Comparison of ENCODE assay signal across 19 cellular contexts in genomic region chr16:67186550-67186950, GRCh38. TPM values are rescaled to one million over a fixed set of nuclear protein-coding genes. Genes with fewer than 3 reads are reported as not detected.
DNase-seq lines count a peak whose midpoint lies in the region; ATAC-seq, FAIRE-seq and TF ChIP-seq lines count a peak whose summit lies in the region.
"Had no signal": no experiment of that assay in that cellular context is flagged by ENCODE, and none has a peak within 500 bp of the region (broad histone marks: within the 10 kb centered on the region; RNA-seq: fewer than 3 reads in every experiment).

No MANE protein-coding gene starts in this region.

- H4K12ac ChIP-seq in trophoblast cell (ENCODE audit: low read depth, low read length): no peak overlapping the region

- H3K27ac ChIP-seq in GM23248 (no peak overlapping the region), H1 (ENCODE audit: low read depth, low read length) (no peak overlapping the region), trophoblast cell (ENCODE audit: low read depth, low read length) (peak overlapping the region; percentile 41), WERI-Rb-1 (no peak overlapping the region)
- H3K27ac ChIP-seq: BLaER1 treated with 17β-estradiol and CSF1 and Interleukin-3, amounts not matched to agents 10 nM and 100 nM; SJSA1; tibial artery had no signal

- H2BK20ac ChIP-seq in H1 (ENCODE audit: low read length): no peak overlapping the region

- in situ Hi-C loops in GM23248 (cut with MboI): no loop called here

- peak overlapping the region; percentile 6; the same call in 1 of the 2 replicates for H2BK15ac ChIP-seq in H1 (ENCODE audit: low read length)

- peaks cover 16% of the 10 kb centered on the region for H3K4me1 Mint-ChIP-seq in activated CD8-positive, alpha-beta T cell treated with anti-CD3 and anti-CD28 coated beads, Interleukin-2, amount 10 ng/mL, durations not matched to agents 7 days and 5 days (ENCODE audit: low read depth)

- TF ChIP-seq POLR2A in H1 (IDR thresholded peaks at IDR 0.05; ENCODE audit: control extremely low read depth in 1 of 2, low read depth in 2 of 2, low read length in 2 of 2): no peak

- FAIRE-seq in H1 (lab: Jason Lieb, UNC): no peak
- FAIRE-seq: colon had no signal

- no peak for TF ChIP-seq EP300 in H1 (IDR thresholded peaks at IDR 0.05; ENCODE audit: borderline replicate concordance in 1 of 2, low read depth in 2 of 2, low read length in 2 of 2)

- peaks cover 13% of the 10 kb centered on the region for H3K27me3 Mint-ChIP-seq in activated CD8-positive, alpha-beta T cell treated with anti-CD3 and anti-CD28 coated beads, Interleukin-2, amount 10 ng/mL, durations not matched to agents 7 days and 5 days (ENCODE audit: low read depth)

- H2AK5ac ChIP-seq in H1 (ENCODE audit: low read depth, low read length) (no peak overlapping the region), trophoblast cell (ENCODE audit: low read length) (no peak overlapping the region)

- TF ChIP-seq CTCF in H1 (IDR thresholded peaks at IDR 0.05; ENCODE audit: control extremely low read depth in 1 of 3, insufficient read depth in 1 of 3, low read depth in 1 of 3, low read length in 3 of 3) (no peak), WERI-Rb-1 (IDR thresholded peaks at IDR 0.05; ENCODE audit: low read depth, low read length) (no peak)

- H4K20me1 ChIP-seq in GM23248 (ENCODE audit: insufficient read depth) (no peaks in the 10 kb centered on the region), H1 (replicated peaks in 1 of 2; ENCODE audit: control insufficient read depth in 1 of 2, insufficient read depth in 2 of 2, low read length in 2 of 2) (peaks cover 2 to 18% of the 10 kb centered on the region in 2 experiments)

- H3K4me1 ChIP-seq in GM23248 (ENCODE audit: insufficient read depth) (peaks cover 18% of the 10 kb centered on the region), NT2/D1 (ENCODE audit: insufficient read depth, insufficient read length) (peaks cover 29% of the 10 kb centered on the region), H1 (replicated peaks in 1 of 4; ENCODE audit: control insufficient read depth in 3 of 4, insufficient read depth in 4 of 4, low read length in 3 of 4) (peaks cover 0 to 17% (median 10%) of the 10 kb centered on the region in 4 experiments; a peak in 6 of 7 replicates), trophoblast cell (ENCODE audit: control insufficient read depth in 1 of 2, insufficient read depth in 2 of 2, low read length in 2 of 2) (peaks cover 26 to 40% of the 10 kb centered on the region in 2 experiments)

- no peaks in the 10 kb centered on the region for H3K9me3 Mint-ChIP-seq in activated CD8-positive, alpha-beta T cell treated with anti-CD3 and anti-CD28 coated beads, Interleukin-2, amount 10 ng/mL, durations not matched to agents 7 days and 5 days (ENCODE audit: insufficient read depth)
- H3K9me3 Mint-ChIP-seq: stimulated activated memory B cell treated with anti-CD40 and anti-IgM and Interleukin-4, amounts not matched to agents 10 μg/mL and 1 μg/mL and 100 μg/mL, for 72 hours had no signal

- no peak overlapping the region for H3K4me3 ChIP-seq in GM23248
- no peak overlapping the region for H3K4me3 ChIP-seq in NT2/D1 (ENCODE audit: insufficient read length, low read depth)
- no peak overlapping the region for H3K4me3 ChIP-seq in H1 (ENCODE audit: extremely low read depth in 1 of 4, insufficient read depth in 2 of 4, low read depth in 3 of 4, low read length in 4 of 4)
- no peak overlapping the region for H3K4me3 ChIP-seq in trophoblast cell (ENCODE audit: low read depth, low read length)
- no peak overlapping the region for H3K4me3 ChIP-seq in WERI-Rb-1 (ENCODE audit: low read depth, low read length)
- H3K4me3 ChIP-seq: BLaER1 treated with 17β-estradiol and CSF1 and Interleukin-3, amounts not matched to agents 10 nM and 100 nM; SJSA1; tibial artery had no signal

- TF ChIP-seq RAD21 in H1 (IDR thresholded peaks at IDR 0.05 in 1 of 2, conservative IDR thresholded peaks at IDR 0.05 in 1 of 2; ENCODE audit: low read depth in 2 of 2, low read length in 2 of 2): no peak

- H3K9ac ChIP-seq in GM23248 (no peak overlapping the region), NT2/D1 (ENCODE audit: insufficient read length, low read depth) (peak overlapping the region; percentile 27), H1 (replicated peaks in 1 of 4; ENCODE audit: extremely low read depth in 1 of 4, low read depth in 3 of 4, low read length in 3 of 4) (no peak overlapping the region), trophoblast cell (ENCODE audit: low read length) (no peak overlapping the region)
- H3K9ac ChIP-seq: BLaER1 treated with 17β-estradiol and CSF1 and Interleukin-3, amounts not matched to agents 10 nM and 100 nM had no signal

- H4K8ac ChIP-seq in H1 (ENCODE audit: extremely low read depth, insufficient read depth, low read length) (no peak overlapping the region), trophoblast cell (ENCODE audit: low read depth, low read length) (no peak overlapping the region)

- H3K23me2 ChIP-seq in H1 (ENCODE audit: low read depth, low read length): peaks cover 13% of the 10 kb centered on the region; the same call in 1 of the 2 replicates

- H3K4me2 ChIP-seq in GM23248 (ENCODE audit: unreplicated experiment) (no peak overlapping the region), H1 (ENCODE audit: insufficient read depth in 1 of 2, low read depth in 2 of 2, low read length in 2 of 2) (no peak overlapping the region), trophoblast cell (ENCODE audit: low read length) (peak overlapping the region; percentile 10)

- H3K36me3 ChIP-seq in GM23248 (ENCODE audit: low read depth) (no peaks in the 10 kb centered on the region), NT2/D1 (ENCODE audit: insufficient read depth, insufficient read length, low read length) (peaks cover 5% of the 10 kb centered on the region), H1 (ENCODE audit: control insufficient read depth in 2 of 4, insufficient read depth in 4 of 4, low read length in 3 of 4) (no peaks in the 10 kb centered on the region; a peak in 1 of 8 replicates), trophoblast cell (ENCODE audit: control insufficient read depth in 1 of 2, insufficient read depth in 2 of 2, low read length in 2 of 2) (no peaks in the 10 kb centered on the region), WERI-Rb-1 (peaks cover 6% of the 10 kb centered on the region)
- H3K36me3 ChIP-seq: BLaER1 treated with 17β-estradiol and CSF1 and Interleukin-3, amounts not matched to agents 10 nM and 100 nM; tibial artery had no signal

- no peak overlapping the region for H3K56ac ChIP-seq in H1 (replicated peaks; ENCODE audit: insufficient read length, low read depth, low read length)

- H4K5ac ChIP-seq in H1 (ENCODE audit: insufficient read length, low read depth, low read length): no peak overlapping the region

- H3K9me3 ChIP-seq in GM23248 (ENCODE audit: low read depth) (no peaks in the 10 kb centered on the region), NT2/D1 (ENCODE audit: insufficient read depth, low read length) (no peaks in the 10 kb centered on the region), H1 (ENCODE audit: insufficient read depth in 2 of 2, low read depth in 1 of 2, low read length in 1 of 2) (no peaks in the 10 kb centered on the region), trophoblast cell (ENCODE audit: insufficient read depth, low read depth, low read length) (peaks cover 6% of the 10 kb centered on the region), WERI-Rb-1 (ENCODE audit: severe bottlenecking) (no peaks in the 10 kb centered on the region)
- H3K9me3 ChIP-seq: BLaER1 treated with 17β-estradiol and CSF1 and Interleukin-3, amounts not matched to agents 10 nM and 100 nM; SJSA1; tibial artery had no signal

- H3K79me1 ChIP-seq in H1 (ENCODE audit: low read depth, low read length) (no peaks in the 10 kb centered on the region), trophoblast cell (ENCODE audit: low read length) (peaks cover 10% of the 10 kb centered on the region)

- 39 to 44% methylated on average over 5 of the region's 5 CpGs for WGBS in GM23248 (ENCODE audit: low coverage in 1 of 2, low lambda C conversion rate in 2 of 2, missing lambda C conversion rate in 2 of 2), 2 experiments
- WGBS in H1 (ENCODE audit: extremely low coverage in 1 of 2, insufficient coverage in 1 of 2, insufficient read length in 1 of 2, insufficient replicate concordance in 2 of 2, low coverage in 1 of 2, low lambda C conversion rate in 2 of 2, missing lambda C conversion rate in 1 of 2), 2 experiments: 78% methylated on average over 5 of the region's 5 CpGs; no CpG with 5 or more reads in 1 of the 2 experiments
- no CpG with 5 or more reads among the region's 5 CpGs for WGBS in trophoblast cell (ENCODE audit: extremely low coverage, insufficient coverage, insufficient read length)

- no peak overlapping the region for H3K23ac ChIP-seq in H1 (ENCODE audit: insufficient read length)
- no peak overlapping the region for H3K23ac ChIP-seq in trophoblast cell (ENCODE audit: low read length)

- no peak overlapping the region for H2BK12ac ChIP-seq in H1 (ENCODE audit: low read depth, low read length)
- no peak overlapping the region for H2BK12ac ChIP-seq in trophoblast cell (ENCODE audit: low read length)

- H3K27me3 ChIP-seq in GM23248 (replicated peaks; ENCODE audit: insufficient read depth): no peaks in the 10 kb centered on the region
- peaks cover 24% of the 10 kb centered on the region for H3K27me3 ChIP-seq in NT2/D1 (ENCODE audit: insufficient read depth, insufficient read length)
- H3K27me3 ChIP-seq in H1 (replicated peaks in 1 of 4; ENCODE audit: control insufficient read depth in 3 of 4, extremely low read depth in 1 of 4, insufficient read depth in 3 of 4, low read length in 3 of 4): peaks cover 8 to 32% (median 19%) of the 10 kb centered on the region in 4 experiments
- H3K27me3 ChIP-seq in trophoblast cell (ENCODE audit: insufficient read depth, low read length): peaks cover 3% of the 10 kb centered on the region
- H3K27me3 ChIP-seq in WERI-Rb-1 (ENCODE audit: insufficient read depth, low read depth, severe bottlenecking): no peaks in the 10 kb centered on the region
- H3K27me3 ChIP-seq: SJSA1, tibial artery had no signal

- no peaks in the 10 kb centered on the region for H3K9me2 ChIP-seq in GM23248 (ENCODE audit: insufficient read depth)

- H3K36me3 Mint-ChIP-seq in activated CD8-positive, alpha-beta T cell treated with anti-CD3 and anti-CD28 coated beads, Interleukin-2, amount 10 ng/mL, durations not matched to agents 7 days and 5 days (ENCODE audit: low read depth): no peaks in the 10 kb centered on the region
- H3K36me3 Mint-ChIP-seq: stimulated activated memory B cell treated with anti-CD40 and anti-IgM and Interleukin-4, amounts not matched to agents 10 μg/mL and 1 μg/mL and 100 μg/mL, for 72 hours had no signal

- H3K14ac ChIP-seq in H1 (ENCODE audit: insufficient read length) (no peak overlapping the region), trophoblast cell (ENCODE audit: low read length) (no peak overlapping the region)

- CTCF ChIA-PET in H1 (lab: Charles Lee; ENCODE audit: partially characterized antibody): interaction anchor here (0.6 to 9.3 kb wide), 6 partner anchors 13 to 209 kb away, joined by 3 to 151 read pairs (median 41); partner anchors contain the start of genes ELMO3, FBXL8, HSF4 and NOL3
- CTCF ChIA-PET in activated CD8-positive, alpha-beta T cell treated with anti-CD3 and anti-CD28 coated beads, Interleukin-2, amount 10 ng/mL, durations not matched to agents 7 days and 5 days (lab: Charles Lee): interaction anchor here (0.6 to 5.8 kb wide), 5 partner anchors 12 to 207 kb away, joined by 3 to 41 read pairs (median 12); partner anchors contain the start of gene NOL3

- H4K91ac ChIP-seq in H1 (replicated peaks; ENCODE audit: insufficient read length, low read length): no peak overlapping the region
- no peak overlapping the region for H4K91ac ChIP-seq in trophoblast cell (ENCODE audit: low read depth, low read length)

- DNase-seq in GM23248 (peak; percentile 61), NT2/D1 (ENCODE audit: low read depth, low spot score) (no peak), H1 (ENCODE audit: low read depth in 1 of 2, low spot score in 2 of 2) (no peak), trophoblast cell (peak; percentile 85 to 90), WERI-Rb-1 (no peak)
- DNase-seq in activated CD8-positive, alpha-beta T cell treated with anti-CD3 and anti-CD28 coated beads, Interleukin-2, amount 10 ng/mL, durations not matched to agents 7 days and 5 days: no peak
- DNase-seq: activated CD4-positive, alpha-beta T cell treated with anti-CD3 and anti-CD28 coated beads for 4 hours; aorta; foreskin melanocyte; MM.1S; NCI-H187; T-helper 9 cell; tibial artery had no signal

- H3K4ac ChIP-seq in H1 (replicated peaks; ENCODE audit: insufficient read length, low read depth, low read length) (no peak overlapping the region), trophoblast cell (ENCODE audit: low read depth, low read length) (no peak overlapping the region)

- H3K79me2 ChIP-seq in GM23248 (ENCODE audit: insufficient read depth): peaks cover 12% of the 10 kb centered on the region
- H3K79me2 ChIP-seq in H1 (ENCODE audit: control insufficient read depth in 1 of 2, insufficient read depth in 2 of 2, low read length in 2 of 2): peaks cover 0 to 5% of the 10 kb centered on the region in 2 experiments; a peak in 1 of 4 replicates
- peaks cover 4% of the 10 kb centered on the region for H3K79me2 ChIP-seq in trophoblast cell (ENCODE audit: control insufficient read depth, insufficient read depth, low read length, poor library complexity)

- no peak overlapping the region for H3K18ac ChIP-seq in H1 (ENCODE audit: extremely low read depth, low read length)
- no peak overlapping the region for H3K18ac ChIP-seq in trophoblast cell (ENCODE audit: low read length)

- H2BK120ac ChIP-seq in H1 (replicated peaks; ENCODE audit: low read depth, low read length): no peak overlapping the region
- no peak overlapping the region for H2BK120ac ChIP-seq in trophoblast cell (ENCODE audit: insufficient read depth, low read length, poor library complexity)

- H3F3A ChIP-seq in GM23248 (ENCODE audit: insufficient read depth): peaks cover 17% of the 10 kb centered on the region

- H2AFZ ChIP-seq in GM23248: no peak overlapping the region
- H2AFZ ChIP-seq in H1 (ENCODE audit: low read length): no peak overlapping the region
- H2AFZ ChIP-seq in trophoblast cell (ENCODE audit: insufficient read depth, low read length, poor library complexity): no peak overlapping the region

- no peak for ATAC-seq in activated CD8-positive, alpha-beta T cell treated with anti-CD3 and anti-CD28 coated beads, Interleukin-2, amount 10 ng/mL, durations not matched to agents 7 days and 5 days
- ATAC-seq in HG03571 (IDR thresholded peaks at IDR 0.05; ENCODE audit: unreplicated experiment): no peak
- ATAC-seq: stimulated activated memory B cell treated with anti-CD40 and anti-IgM and Interleukin-4, amounts not matched to agents 10 μg/mL and 1 μg/mL and 100 μg/mL, for 72 hours had no signal

- H3K4me3 Mint-ChIP-seq in activated CD8-positive, alpha-beta T cell treated with anti-CD3 and anti-CD28 coated beads, Interleukin-2, amount 10 ng/mL, durations not matched to agents 7 days and 5 days: no peak overlapping the region
- H3K4me3 Mint-ChIP-seq: stimulated activated memory B cell treated with anti-CD40 and anti-IgM and Interleukin-4, amounts not matched to agents 10 μg/mL and 1 μg/mL and 100 μg/mL, for 72 hours had no signal

- H3K27ac Mint-ChIP-seq in activated CD8-positive, alpha-beta T cell treated with anti-CD3 and anti-CD28 coated beads, Interleukin-2, amount 10 ng/mL, durations not matched to agents 7 days and 5 days: no peak overlapping the region
- H3K27ac Mint-ChIP-seq: stimulated activated memory B cell treated with anti-CD40 and anti-IgM and Interleukin-4, amounts not matched to agents 10 μg/mL and 1 μg/mL and 100 μg/mL, for 72 hours had no signal

- H2BK5ac ChIP-seq in H1 (ENCODE audit: low read depth, low read length): no peak overlapping the region
- no peak overlapping the region for H2BK5ac ChIP-seq in trophoblast cell (ENCODE audit: low read depth, low read length, poor library complexity)

- POLR2A ChIA-PET in H1 (lab: Charles Lee; ENCODE audit: partially characterized antibody): interaction anchor here (0.5 to 1.6 kb wide), 5 partner anchors 11 to 623 kb away, joined by 3 to 8 read pairs (median 3); no protein-coding TSS in a partner anchor
- POLR2A ChIA-PET in activated CD8-positive, alpha-beta T cell treated with anti-CD3 and anti-CD28 coated beads, Interleukin-2, amount 10 ng/mL, durations not matched to agents 7 days and 5 days (lab: Charles Lee): no interaction called here

RNA-seq across cellular contexts. Expression of gene MATCAP1, which starts 2.8 kb away (rescaled TPM):
- 6.4 and 19.0 TPM in 2 replicates for total RNA-seq in GM23248 (2014; rRNA removed; shearing (Covaris generic))
- polyA plus RNA-seq in GM23248 (2016; fragmentation: Nextera tagmentation; extraction: Ambion mirVana): 3.4 and 3.8 TPM in 2 replicates
- total RNA-seq in H1 (2021; fragmentation: NEBNext Ultra II Directional; extraction: Animal tissue kit (Norgen Biotek cat#: 25700)): 22.9 and 23.1 TPM in 2 replicates
- polyA plus RNA-seq in H1 (2011; rRNA removed): 27.5 and 38.0 TPM in 2 replicates
- polyA plus RNA-seq in H1 (2011; cell fraction: cytosol; rRNA removed): 36.8 TPM
- 218 TPM for polyA plus RNA-seq in H1 (2011; cell fraction: nucleus; rRNA removed)
- polyA plus RNA-seq in H1 (2012, experiment 1 of 2): 23.0 to 37.9 TPM (median 32.2 TPM) in 4 replicates
- polyA plus RNA-seq in H1 (2012, experiment 2 of 2): 11.4 TPM
- polyA plus RNA-seq in H1 (2013, experiment 1 of 2): 13.5 TPM
- 13.1 TPM for polyA plus RNA-seq in H1 (2013, experiment 2 of 2)
- polyA minus RNA-seq in H1 (2011; rRNA and poly(A)+ RNA removed): 11.5 and 14.2 TPM in 2 replicates
- polyA minus RNA-seq in H1 (2011; cell fraction: cytosol; rRNA and poly(A)+ RNA removed): 9.8 TPM
- 36.5 TPM for polyA minus RNA-seq in H1 (2011; cell fraction: nucleus; rRNA and poly(A)+ RNA removed)
- 14.8 and 15.3 TPM in 2 replicates for polyA plus RNA-seq in trophoblast cell (2013)
- total RNA-seq in activated CD8-positive, alpha-beta T cell treated with anti-CD3 and anti-CD28 coated beads, Interleukin-2, amount 10 ng/mL, durations not matched to agents 7 days and 5 days: 10 to 100 TPM; 43.3 to 48.2 TPM

RNA-seq across cellular contexts. Expression of gene EXOC3L1, which starts 3.4 kb away (rescaled TPM):
- total RNA-seq in GM23248 (2014; rRNA removed; shearing (Covaris generic)): not detected in 2 replicates
- polyA plus RNA-seq in GM23248 (2016; fragmentation: Nextera tagmentation; extraction: Ambion mirVana) (0.28 and 0.53 TPM in 2 replicates), H1 (2011; rRNA removed) (1.3 and 2.1 TPM in 2 replicates)
- total RNA-seq in H1 (2021; fragmentation: NEBNext Ultra II Directional; extraction: Animal tissue kit (Norgen Biotek cat#: 25700)): 1.3 and 1.7 TPM in 2 replicates
- 1.6 TPM for polyA plus RNA-seq in H1 (2011; cell fraction: cytosol; rRNA removed)
- 6.4 TPM for polyA plus RNA-seq in H1 (2011; cell fraction: nucleus; rRNA removed)
- polyA plus RNA-seq in H1 (2012, experiment 1 of 2): 0.72 to 2.2 TPM (median 1.3 TPM) in 4 replicates
- 0.81 TPM for polyA plus RNA-seq in H1 (2012, experiment 2 of 2)
- 0.59 TPM for polyA plus RNA-seq in H1 (2013, experiment 1 of 2)
- polyA plus RNA-seq in H1 (2013, experiment 2 of 2): 0.57 TPM
- 0.44 TPM in 2 replicates for polyA minus RNA-seq in H1 (2011; rRNA and poly(A)+ RNA removed)
- not detected for polyA minus RNA-seq in H1 (2011; cell fraction: cytosol; rRNA and poly(A)+ RNA removed)
- 1.6 TPM for polyA minus RNA-seq in H1 (2011; cell fraction: nucleus; rRNA and poly(A)+ RNA removed)
- 0.21 and 0.33 TPM in 2 replicates for polyA plus RNA-seq in trophoblast cell (2013)
- not detected for total RNA-seq in activated CD8-positive, alpha-beta T cell treated with anti-CD3 and anti-CD28 coated beads, Interleukin-2, amount 10 ng/mL, durations not matched to agents 7 days and 5 days
- total RNA-seq: NCI-H460, SJSA1 had no signal

RNA-seq across cellular contexts. Expression of gene E2F4, which starts 5.4 kb away (rescaled TPM):
- 82.0 and 88.9 TPM in 2 replicates for total RNA-seq in GM23248 (2014; rRNA removed; shearing (Covaris generic))
- 46.5 and 50.0 TPM in 2 replicates for polyA plus RNA-seq in GM23248 (2016; fragmentation: Nextera tagmentation; extraction: Ambion mirVana)
- total RNA-seq in H1 (2021; fragmentation: NEBNext Ultra II Directional; extraction: Animal tissue kit (Norgen Biotek cat#: 25700)): 78.0 and 79.9 TPM in 2 replicates
- 157 and 194 TPM in 2 replicates for polyA plus RNA-seq in H1 (2011; rRNA removed)
- polyA plus RNA-seq in H1 (2011; cell fraction: cytosol; rRNA removed): 134 TPM
- 285 TPM for polyA plus RNA-seq in H1 (2011; cell fraction: nucleus; rRNA removed)
- polyA plus RNA-seq in H1 (2012, experiment 1 of 2): 78.1 to 93.8 TPM (median 86.1 TPM) in 4 replicates
- 88.7 TPM for polyA plus RNA-seq in H1 (2012, experiment 2 of 2)
- 55.2 TPM for polyA plus RNA-seq in H1 (2013, experiment 1 of 2)
- 51.2 TPM for polyA plus RNA-seq in H1 (2013, experiment 2 of 2)
- polyA minus RNA-seq in H1 (2011; rRNA and poly(A)+ RNA removed): 87.0 and 93.0 TPM in 2 replicates
- 54.8 TPM for polyA minus RNA-seq in H1 (2011; cell fraction: cytosol; rRNA and poly(A)+ RNA removed)
- polyA minus RNA-seq in H1 (2011; cell fraction: nucleus; rRNA and poly(A)+ RNA removed): 74.9 TPM
- polyA plus RNA-seq in trophoblast cell (2013): 33.7 and 35.5 TPM in 2 replicates
- total RNA-seq in activated CD8-positive, alpha-beta T cell treated with anti-CD3 and anti-CD28 coated beads, Interleukin-2, amount 10 ng/mL, durations not matched to agents 7 days and 5 days: 100 to 1,000 TPM; 134 to 138 TPM

RNA-seq across cellular contexts. Expression of gene ELMO3, which starts 12.4 kb away (rescaled TPM):
- total RNA-seq in GM23248 (2014; rRNA removed; shearing (Covaris generic)): 1.5 and 1.6 TPM in 2 replicates
- polyA plus RNA-seq in GM23248 (2016; fragmentation: Nextera tagmentation; extraction: Ambion mirVana) (0.10 TPM in 1 of 2 replicates, not detected in the other), H1 (2011; rRNA removed) (10.9 and 14.4 TPM in 2 replicates)
- total RNA-seq in H1 (2021; fragmentation: NEBNext Ultra II Directional; extraction: Animal tissue kit (Norgen Biotek cat#: 25700)): 9.2 and 9.6 TPM in 2 replicates
- polyA plus RNA-seq in H1 (2011; cell fraction: cytosol; rRNA removed): 15.4 TPM
- 40.6 TPM for polyA plus RNA-seq in H1 (2011; cell fraction: nucleus; rRNA removed)
- polyA plus RNA-seq in H1 (2012, experiment 1 of 2): 6.7 to 11.8 TPM (median 10.8 TPM) in 4 replicates
- polyA plus RNA-seq in H1 (2012, experiment 2 of 2): 9.1 TPM
- 5.2 TPM for polyA plus RNA-seq in H1 (2013, experiment 1 of 2)
- polyA plus RNA-seq in H1 (2013, experiment 2 of 2): 5.0 TPM
- polyA minus RNA-seq in H1 (2011; rRNA and poly(A)+ RNA removed): 4.5 and 7.0 TPM in 2 replicates
- 5.1 TPM for polyA minus RNA-seq in H1 (2011; cell fraction: cytosol; rRNA and poly(A)+ RNA removed)
- 6.0 TPM for polyA minus RNA-seq in H1 (2011; cell fraction: nucleus; rRNA and poly(A)+ RNA removed)
- 2.8 and 3.1 TPM in 2 replicates for polyA plus RNA-seq in trophoblast cell (2013)
- total RNA-seq in activated CD8-positive, alpha-beta T cell treated with anti-CD3 and anti-CD28 coated beads, Interleukin-2, amount 10 ng/mL, durations not matched to agents 7 days and 5 days: 1 to 10 TPM; 7.2 to 8.0 TPM

RNA-seq across cellular contexts. Expression of gene NOL3, which starts 16.2 kb away (rescaled TPM):
- 31.0 and 51.1 TPM in 2 replicates for total RNA-seq in GM23248 (2014; rRNA removed; shearing (Covaris generic))
- polyA plus RNA-seq in GM23248 (2016; fragmentation: Nextera tagmentation; extraction: Ambion mirVana) (20.3 TPM in 2 replicates), H1 (2011; rRNA removed) (4.1 and 4.6 TPM in 2 replicates)
- 1.6 and 2.2 TPM in 2 replicates for total RNA-seq in H1 (2021; fragmentation: NEBNext Ultra II Directional; extraction: Animal tissue kit (Norgen Biotek cat#: 25700))
- polyA plus RNA-seq in H1 (2011; cell fraction: cytosol; rRNA removed): 4.0 TPM
- 3.7 TPM for polyA plus RNA-seq in H1 (2011; cell fraction: nucleus; rRNA removed)
- 4.4 to 10.7 TPM (median 5.5 TPM) in 4 replicates for polyA plus RNA-seq in H1 (2012, experiment 1 of 2)
- 1.4 TPM for polyA plus RNA-seq in H1 (2012, experiment 2 of 2)
- polyA plus RNA-seq in H1 (2013, experiment 1 of 2): 3.2 TPM
- polyA plus RNA-seq in H1 (2013, experiment 2 of 2): 2.0 TPM
- 0.60 and 2.1 TPM in 2 replicates for polyA minus RNA-seq in H1 (2011; rRNA and poly(A)+ RNA removed)
- polyA minus RNA-seq in H1 (2011; cell fraction: cytosol; rRNA and poly(A)+ RNA removed): not detected
- 3.2 TPM for polyA minus RNA-seq in H1 (2011; cell fraction: nucleus; rRNA and poly(A)+ RNA removed)
- polyA plus RNA-seq in trophoblast cell (2013): 4.9 and 5.2 TPM in 2 replicates
- 1 to 10 TPM; 7.4 to 8.2 TPM for total RNA-seq in activated CD8-positive, alpha-beta T cell treated with anti-CD3 and anti-CD28 coated beads, Interleukin-2, amount 10 ng/mL, durations not matched to agents 7 days and 5 days

Comparison
In these comparisons a context has a peak if more than half of its experiments do, and no peak if none do; other contexts are left out.
1. DNase-seq: peak in GM23248 (single experiment) and trophoblast cell (2 of 2); none in NT2/D1 (single experiment), H1 (0 of 2), activated CD8-positive, alpha-beta T cell treated with anti-CD3 and anti-CD28 coated beads, Interleukin-2, amount 10 ng/mL, durations not matched to agents 7 days and 5 days (single experiment) and WERI-Rb-1 (single experiment).